ENCODE assay signal across 7 cellular contexts in the genomic region with DNA sequence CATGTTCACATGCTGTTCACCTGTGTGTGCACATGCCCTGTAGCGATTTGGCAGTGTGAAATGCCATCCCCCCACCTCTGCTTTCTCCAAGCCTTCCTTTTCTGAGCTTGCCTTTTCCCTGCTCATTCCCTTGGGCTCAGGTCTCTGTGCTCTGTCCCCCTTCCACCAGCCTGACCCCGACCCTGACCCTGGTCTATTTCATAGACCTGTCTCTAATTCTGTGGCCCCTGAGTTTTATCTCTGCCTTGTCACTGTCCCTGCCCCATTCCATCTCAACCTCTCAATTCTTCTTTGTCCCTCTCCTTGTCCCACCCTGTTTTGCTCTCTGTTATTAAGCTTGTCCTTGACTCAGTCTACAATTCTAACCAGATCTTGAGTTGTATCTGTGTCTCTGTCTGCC. TPM values are rescaled to one million over a fixed set of nuclear protein-coding genes. Genes with fewer than 3 reads are reported as not detected.
DNase-seq lines count a peak whose midpoint lies in the region; FAIRE-seq and TF ChIP-seq lines count a peak whose summit lies in the region.
"Had no signal": no experiment of that assay in that cellular context is flagged by ENCODE, and none has a peak within 500 bp of the region (broad histone marks: within the 10 kb centered on the region; RNA-seq: fewer than 3 reads in every experiment).

No MANE protein-coding gene starts in this region.

- H3K4me1 ChIP-seq in Caco-2: peaks cover 15% of the 10 kb centered on the region
- H3K4me1 ChIP-seq in ascending aorta: peaks cover 4 to 17% of the 10 kb centered on the region in 2 donors
- H3K4me1 ChIP-seq in mucosa of stomach (ENCODE audit: control insufficient read depth, insufficient read depth, low read length): peaks cover 25% of the 10 kb centered on the region

- peak overlapping the region; percentile 80 to 94 for H3K27ac ChIP-seq in ascending aorta

- DNase-seq in Caco-2: no peak
- DNase-seq in ascending aorta (ENCODE audit: low spot score in 2 of 2): no peak
- no peak for DNase-seq in GM19239 (ENCODE audit: insufficient read length, low spot score)
- DNase-seq in hypothalamus (lab: John Stamatoyannopoulos, UW): no peak
- no peak for DNase-seq in midbrain (lab: John Stamatoyannopoulos, UW)
- DNase-seq: NCI-H1417 treated with DMSO at 0.1 percent for 48 hours had no signal

- peaks cover 13% of the 10 kb centered on the region for H3K4me1 Mint-ChIP-seq in Caco-2 (ENCODE audit: low read depth, unreplicated experiment)

- no peaks in the 10 kb centered on the region for H3K9me3 Mint-ChIP-seq in Caco-2 (ENCODE audit: unreplicated experiment)

- peak overlapping the region; percentile 63 for H3K4me3 ChIP-seq in Caco-2 (ENCODE audit: low read depth, low read length)
- H3K4me3 ChIP-seq in ascending aorta: peak overlapping the region; percentile 70 to 81
- H3K4me3 ChIP-seq in mucosa of stomach (ENCODE audit: low read length): peak overlapping the region; percentile 31

- H3K27ac Mint-ChIP-seq in Caco-2 (ENCODE audit: unreplicated experiment): peak overlapping the region; percentile 12

- POLR2A ChIA-PET in Caco-2 (lab: Charles Lee): interaction anchor here (0.6 kb wide), 2 partner anchors 195 to 295 kb away, joined by 4 to 6 read pairs; no protein-coding TSS in a partner anchor

- H3K27me3 Mint-ChIP-seq in Caco-2 (ENCODE audit: insufficient read depth, unreplicated experiment): no peaks in the 10 kb centered on the region

- TSS peak; percentile 62 for BruUV-seq in Caco-2 (replicated peaks; lab: Mats Ljungman, UMichigan)

- intact Hi-C loops in Caco-2 (cut with micrococcal nuclease; ENCODE audit: unreplicated experiment): loop anchor here (1.0 kb wide), 1 partner anchor 16 kb away; no protein-coding TSS in a partner anchor
- intact Hi-C loops in ascending aorta (cut with DNase I): no loop called here

- CTCF ChIA-PET in Caco-2 (lab: Charles Lee): interaction anchor here (0.6 to 0.7 kb wide), 2 partner anchors 89 to 197 kb away, joined by 4 read pairs; partner anchors contain the start of gene PCDH1

- H3K36me3 Mint-ChIP-seq in Caco-2 (ENCODE audit: insufficient read depth, unreplicated experiment): peaks cover 6% of the 10 kb centered on the region

- H3K4me3 Mint-ChIP-seq in Caco-2 (ENCODE audit: unreplicated experiment): peak overlapping the region; percentile 65

- TF ChIP-seq CTCF in Caco-2 (IDR thresholded peaks at IDR 0.05; ENCODE audit: insufficient read depth in 1 of 2, low read depth in 1 of 2, low read length in 1 of 2, severe bottlenecking in 1 of 2, unreplicated experiment in 1 of 2) (no peak), ascending aorta (IDR thresholded peaks at IDR 0.05) (no peak)

- peak overlapping the region; percentile 70 for H3K9ac ChIP-seq in mucosa of stomach (ENCODE audit: low read length)

- H3K36me3 ChIP-seq in Caco-2 (ENCODE audit: control insufficient read depth, insufficient read depth, low read length) (no peaks in the 10 kb centered on the region), ascending aorta (peaks cover 0 to 5% of the 10 kb centered on the region in 2 donors), mucosa of stomach (ENCODE audit: control insufficient read depth, insufficient read depth, low read length) (no peaks in the 10 kb centered on the region)

- H3K9me3 ChIP-seq in Caco-2: no peaks in the 10 kb centered on the region
- no peaks in the 10 kb centered on the region for H3K9me3 ChIP-seq in ascending aorta
- H3K9me3 ChIP-seq in mucosa of stomach (ENCODE audit: control insufficient read depth, low read length): no peaks in the 10 kb centered on the region

- FAIRE-seq in GM19239 (lab: Jason Lieb, UNC): no peak

- H3K27me3 ChIP-seq in Caco-2 (replicated peaks; ENCODE audit: control insufficient read depth, insufficient read depth, low read length) (no peaks in the 10 kb centered on the region), ascending aorta (no peaks in the 10 kb centered on the region), mucosa of stomach (ENCODE audit: control insufficient read depth, insufficient read depth, low read length) (no peaks in the 10 kb centered on the region)

RNA-seq across cellular contexts. Expression of gene ARAP3, which starts 0.7 kb away (rescaled TPM):
- total RNA-seq in Caco-2 (2022) (6.3 and 7.5 TPM in 2 replicates), ascending aorta (55.5 TPM)

RNA-seq across cellular contexts. Expression of gene FCHSD1, which starts 30.1 kb away (rescaled TPM):
- total RNA-seq in Caco-2 (2022): 25.0 and 26.8 TPM in 2 replicates
- total RNA-seq in ascending aorta: 127 TPM

RNA-seq across cellular contexts. Expression of gene RELL2, which starts 44.5 kb away (rescaled TPM):
- 8.7 and 13.6 TPM in 2 replicates for total RNA-seq in Caco-2 (2022)
- total RNA-seq in ascending aorta: 1.4 TPM

RNA-seq across cellular contexts. Expression of gene HDAC3, which starts 44.6 kb away (rescaled TPM):
- total RNA-seq in Caco-2 (2022): 73.0 and 74.5 TPM in 2 replicates
- total RNA-seq in ascending aorta: 43.4 TPM
